Comparison of ENCODE assay signal across 8 cellular contexts in genomic region chr9:120579750-120580590, GRCh38. TPM values are rescaled to one million over a fixed set of nuclear protein-coding genes. Genes with fewer than 3 reads are reported as not detected.
DNase-seq lines count a peak whose midpoint lies in the region; ATAC-seq and TF ChIP-seq lines count a peak whose summit lies in the region.

Gene CDK5RAP2, minus strand, starts transcription at chr9:120580167. Its CDS starts 189 bp downstream, at chr9:120579978.

- H3K36me3 ChIP-seq in heart right ventricle (peaks cover 0 to 13% (median 0%) of the 10 kb centered on the region in 9 donors), upper lobe of left lung (peaks cover 0 to 2% (median 0%) of the 10 kb centered on the region in 4 donors)

- TF ChIP-seq POLR2A in upper lobe of left lung (IDR thresholded peaks at IDR 0.05): peak in 1 of 4 donors; percentile 67

- H3K27ac ChIP-seq in heart right ventricle: peak within 1 kb of the TSS in 9 of 10 donors; percentile 66 to 89 (median 75)
- peak within 1 kb of the TSS; percentile 78 to 91 (median 88) for H3K27ac ChIP-seq in upper lobe of left lung

- H3K9me3 ChIP-seq in heart right ventricle: no peaks in the 10 kb centered on the region
- no peaks in the 10 kb centered on the region for H3K9me3 ChIP-seq in upper lobe of left lung

- DNase-seq in GM13976 (ENCODE audit: low spot score) (peak; percentile 95), NCI-H146 treated with DMSO at 0.1 percent for 48 hours (lab: John Stamatoyannopoulos, UW; ENCODE audit: unreplicated experiment) (peak; percentile 92), amniotic epithelial cell (ENCODE audit: low read depth) (peak; percentile 98), heart right ventricle (peak; percentile 93 to 96), posterior cingulate gyrus (peak; percentile 90 to 99 (median 93)), upper lobe of left lung (peak; percentile 95 to 96)

- H3K27me3 ChIP-seq in heart right ventricle: no peaks in the 10 kb centered on the region
- H3K27me3 ChIP-seq in upper lobe of left lung: no peaks in the 10 kb centered on the region

- WGBS in heart right ventricle, 2 donors: 4% methylated on average over 53 of the region's 53 CpGs
- WGBS in upper lobe of left lung, 2 donors: 4 to 7% methylated on average over 24 to 41 of the region's 53 CpGs

- peak; percentile 95 for ATAC-seq in HG02870 (IDR thresholded peaks at IDR 0.05; ENCODE audit: unreplicated experiment)
- peak; percentile 96 to 99 (median 99) for ATAC-seq in heart right ventricle
- peak; percentile 98 to 99 for ATAC-seq in upper lobe of left lung (ENCODE audit: low FRiP score in 2 of 2)

- intact Hi-C loops in T-helper 1 cell treated with Interleukin-12 subunit alpha and Interleukin-12 subunit beta and Interleukin-4 antibody, amounts not matched to agents 30 ng/mL and 1 ng/mL, for 36 hours (cut with micrococcal nuclease): loop anchor here (1.0 to 10.0 kb wide), 10 partner anchors 39 to 1684 kb away; partner anchors contain the start of genes CNTRL, FBXW2, MEGF9 and MRRF
- intact Hi-C loops in heart right ventricle (cut with DNase I) (loop anchor here in 1 of 10 donors (10.0 kb wide), 1 partner anchor 1525 kb away; no protein-coding TSS in a partner anchor), posterior cingulate gyrus (cut with DNase I) (no loop called here)

- in situ Hi-C loops in GM13976 (cut with MboI; ENCODE audit: low sequenced_read_pairs, unreplicated experiment): no loop called here

- TF ChIP-seq CTCF in GM13976 (IDR thresholded peaks at IDR 0.05; ENCODE audit: borderline replicate concordance, control extremely low read depth, extremely low read depth, insufficient read depth, missing control alignments): no peak
- no peak for TF ChIP-seq CTCF in heart right ventricle (IDR thresholded peaks at IDR 0.05)
- TF ChIP-seq CTCF in upper lobe of left lung (IDR thresholded peaks at IDR 0.05): peak in 1 of 6 experiments; percentile 15

- H3K4me3 ChIP-seq in heart right ventricle: peak within 1 kb of the TSS; percentile 80 to 100 (median 96)
- peak within 1 kb of the TSS; percentile 64 to 98 (median 90) for H3K4me3 ChIP-seq in upper lobe of left lung

- TF ChIP-seq EP300 in upper lobe of left lung (IDR thresholded peaks at IDR 0.05): no peak

- H3K4me1 ChIP-seq in heart right ventricle (peaks cover 0 to 35% (median 16%) of the 10 kb centered on the region in 9 donors), upper lobe of left lung (peaks cover 7 to 22% (median 14%) of the 10 kb centered on the region in 4 donors)

RNA-seq across cellular contexts. Expression of gene CDK5RAP2, which starts in this region (rescaled TPM):
- 72.2 and 77.9 TPM in 2 replicates for total RNA-seq in T-helper 1 cell treated with Interleukin-12 subunit alpha and Interleukin-12 subunit beta and Interleukin-4 antibody, amounts not matched to agents 30 ng/mL and 1 ng/mL, for 36 hours
- total RNA-seq in heart right ventricle: 10 to 100 TPM; 37.9 to 80.1 (median 54.5) TPM
- 10 to 100 TPM; 21.6 to 53.0 TPM for polyA plus RNA-seq in heart right ventricle
- total RNA-seq in upper lobe of left lung: 100 to 1,000 TPM in 1 of 6 donors, 10 to 100 TPM in 5; 41.7 to 137 (median 51.6) TPM

Comparison
In these comparisons a context has a peak if more than half of its experiments do, and no peak if none do; other contexts are left out.
1. Peak in every context shown above with its lines: DNase-seq, ATAC-seq, H3K4me3 ChIP-seq and H3K27ac ChIP-seq.